Comparison of ENCODE assay signal across 16 cellular contexts in genomic region chr7:87398441-87398840, GRCh38. TPM values are rescaled to one million over a fixed set of nuclear protein-coding genes. Genes with fewer than 3 reads are reported as not detected.
A peak's percentile ranks its signal among the peaks of the same experiment; 100 is the strongest.
DNase-seq lines count a peak whose midpoint lies in the region; TF ChIP-seq lines count a peak whose summit lies in the region.
"Had no signal": no experiment of that assay in that cellular context is flagged by ENCODE, and none has a peak within 500 bp of the region (broad histone marks: within the 10 kb centered on the region; RNA-seq: fewer than 3 reads in every experiment).

No MANE protein-coding gene starts in this region.

- TF ChIP-seq CTCF in uterus (IDR thresholded peaks at IDR 0.05) (no peak), type B pancreatic cell (conservative IDR thresholded peaks at IDR 0.05) (no peak)

- peaks cover 16% of the 10 kb centered on the region for H3K36me3 Mint-ChIP-seq in type B pancreatic cell
- H3K36me3 Mint-ChIP-seq in activated CD4-positive, alpha-beta T cell treated with anti-CD3 and anti-CD28 coated beads, Interleukin-2, amount 10 ng/mL, durations not matched to agents 7 days and 5 days (ENCODE audit: low read depth) = peaks cover 22% of the 10 kb centered on the region

- H3K27ac Mint-ChIP-seq in type B pancreatic cell = no peak overlapping the region
- H3K27ac Mint-ChIP-seq in activated CD4-positive, alpha-beta T cell treated with anti-CD3 and anti-CD28 coated beads, Interleukin-2, amount 10 ng/mL, durations not matched to agents 7 days and 5 days = no peak overlapping the region
- H3K27ac Mint-ChIP-seq: activated naive CD4-positive, alpha-beta T cell treated with anti-CD3 and anti-CD28 coated beads, Interleukin-2, amount 10 ng/mL, durations not matched to agents 7 days and 5 days had no signal

- no peak overlapping the region for H3K4me3 ChIP-seq in uterus
- H3K4me3 ChIP-seq: gastrocnemius medialis, thoracic aorta had no signal

- no peak for TF ChIP-seq POLR2A in uterus (IDR thresholded peaks at IDR 0.05)

- no peaks in the 10 kb centered on the region for H3K9me3 Mint-ChIP-seq in type B pancreatic cell
- peaks cover 2% of the 10 kb centered on the region for H3K9me3 Mint-ChIP-seq in activated CD4-positive, alpha-beta T cell treated with anti-CD3 and anti-CD28 coated beads, Interleukin-2, amount 10 ng/mL, durations not matched to agents 7 days and 5 days
- H3K9me3 Mint-ChIP-seq: activated naive CD4-positive, alpha-beta T cell treated with anti-CD3 and anti-CD28 coated beads, Interleukin-2, amount 10 ng/mL, durations not matched to agents 7 days and 5 days had no signal

- H3K27me3 Mint-ChIP-seq in type B pancreatic cell = no peaks in the 10 kb centered on the region
- H3K27me3 Mint-ChIP-seq in activated CD4-positive, alpha-beta T cell treated with anti-CD3 and anti-CD28 coated beads, Interleukin-2, amount 10 ng/mL, durations not matched to agents 7 days and 5 days = no peaks in the 10 kb centered on the region
- H3K27me3 Mint-ChIP-seq: activated naive CD4-positive, alpha-beta T cell treated with anti-CD3 and anti-CD28 coated beads, Interleukin-2, amount 10 ng/mL, durations not matched to agents 7 days and 5 days had no signal

- POLR2A ChIA-PET in activated CD4-positive, alpha-beta T cell treated with anti-CD3 and anti-CD28 coated beads, Interleukin-2, amount 10 ng/mL, durations not matched to agents 7 days and 5 days (lab: Charles Lee) = no interaction called here

- CTCF ChIA-PET in activated CD4-positive, alpha-beta T cell treated with anti-CD3 and anti-CD28 coated beads, Interleukin-2, amount 10 ng/mL, durations not matched to agents 7 days and 5 days (lab: Charles Lee) = no interaction called here

- H3K27me3 ChIP-seq in uterus = no peaks in the 10 kb centered on the region
- H3K27me3 ChIP-seq: gastrocnemius medialis had no signal

- H3K4me1 ChIP-seq in uterus = peaks cover 0 to 3% of the 10 kb centered on the region in 2 donors
- H3K4me1 ChIP-seq: gastrocnemius medialis had no signal

- H3K9me3 ChIP-seq in uterus = no peaks in the 10 kb centered on the region
- H3K9me3 ChIP-seq: gastrocnemius medialis, thoracic aorta had no signal

- H3K36me3 ChIP-seq in uterus = no peaks in the 10 kb centered on the region

- H3K4me3 Mint-ChIP-seq in type B pancreatic cell = no peak overlapping the region
- H3K4me3 Mint-ChIP-seq in activated CD4-positive, alpha-beta T cell treated with anti-CD3 and anti-CD28 coated beads, Interleukin-2, amount 10 ng/mL, durations not matched to agents 7 days and 5 days = no peak overlapping the region
- H3K4me3 Mint-ChIP-seq: activated naive CD4-positive, alpha-beta T cell treated with anti-CD3 and anti-CD28 coated beads, Interleukin-2, amount 10 ng/mL, durations not matched to agents 7 days and 5 days had no signal

- DNase-seq in DMS53 (lab: John Stamatoyannopoulos, UW) = peak; percentile 10
- DNase-seq in DMS53 treated with DMSO at 0.1 percent for 48 hours (lab: John Stamatoyannopoulos, UW; ENCODE audit: unreplicated experiment) = no peak
- DNase-seq in amniotic epithelial cell (ENCODE audit: low read depth) = peak; percentile 71
- peak; percentile 24 for DNase-seq in foreskin melanocyte
- DNase-seq in uterus = no peak
- DNase-seq in GOT3 (lab: John Stamatoyannopoulos, UW) = no peak
- DNase-seq in type B pancreatic cell (ENCODE audit: extremely low spot score, unreplicated experiment) = no peak
- DNase-seq in activated CD4-positive, alpha-beta T cell treated with anti-CD3 and anti-CD28 coated beads, Interleukin-2, amount 10 ng/mL, durations not matched to agents 7 days and 5 days = no peak
- DNase-seq: activated naive CD4-positive, alpha-beta T cell treated with anti-CD3 and anti-CD28 coated beads, Interleukin-2, amount 10 ng/mL, durations not matched to agents 7 days and 5 days; gastrocnemius medialis; H7; left colon; NCI-H1092 treated with DMSO at 0.1 percent for 48 hours; stimulated activated CD4-positive, alpha-beta T cell treated with anti-CD3 and anti-CD28 coated beads, Interleukin-12 subunit alpha, Interleukin-12 subunit beta, amount 100 ng/mL, for 4 hours had no signal

- peak overlapping the region; percentile 30 to 56 for H3K27ac ChIP-seq in uterus
- H3K27ac ChIP-seq: 22Rv1, gastrocnemius medialis, thoracic aorta had no signal

- intact Hi-C loops in uterus (cut with DNase I; ENCODE audit: low total_unique reads) = loop anchor here (10.0 kb wide), 1 partner anchor 274 kb away; no protein-coding TSS in a partner anchor

- H3K4me1 Mint-ChIP-seq in type B pancreatic cell (ENCODE audit: unreplicated experiment) = peaks cover 10% of the 10 kb centered on the region
- H3K4me1 Mint-ChIP-seq in activated CD4-positive, alpha-beta T cell treated with anti-CD3 and anti-CD28 coated beads, Interleukin-2, amount 10 ng/mL, durations not matched to agents 7 days and 5 days = peaks cover 1% of the 10 kb centered on the region

RNA-seq across cellular contexts. Expression of gene CROT, which starts 53.0 kb away (rescaled TPM):
- total RNA-seq in uterus (10 to 100 TPM in 2 of 4 donors, 1 to 10 TPM in 2; 4.1 to 43.0 (median 14.0) TPM), type B pancreatic cell (ENCODE audit: low replicate concordance) (19.6 and 21.9 TPM in 2 replicates)
- total RNA-seq in activated CD4-positive, alpha-beta T cell treated with anti-CD3 and anti-CD28 coated beads, Interleukin-2, amount 10 ng/mL, durations not matched to agents 7 days and 5 days = 10 to 100 TPM; 12.9 to 14.2 TPM

Comparison
In these comparisons a context has a peak if more than half of its experiments do, and no peak if none do; other contexts are left out.
1. DNase-seq: peak in DMS53 (single experiment), amniotic epithelial cell (single experiment) and foreskin melanocyte (single experiment); none in DMS53 treated with DMSO at 0.1 percent for 48 hours (single experiment), uterus (0 of 2), GOT3 (single experiment), type B pancreatic cell (single experiment) and activated CD4-positive, alpha-beta T cell treated with anti-CD3 and anti-CD28 coated beads, Interleukin-2, amount 10 ng/mL, durations not matched to agents 7 days and 5 days (single experiment).